Comparison of ENCODE assay signal across 18 cellular contexts in genomic region chr1:92567211-92567868, GRCh38.
DNase-seq lines count a peak whose midpoint lies in the region; ATAC-seq, FAIRE-seq and TF ChIP-seq lines count a peak whose summit lies in the region.
"Had no signal": no experiment of that assay in that cellular context is flagged by ENCODE, and none has a peak within 500 bp of the region (broad histone marks: within the 10 kb centered on the region; RNA-seq: fewer than 3 reads in every experiment).

No MANE protein-coding gene starts in this region.

- H2AFZ ChIP-seq in astrocyte (ENCODE audit: low read depth, low read length): no peak overlapping the region

- no peaks in the 10 kb centered on the region for H3K9me3 ChIP-seq in astrocyte (ENCODE audit: insufficient read depth, low read depth, low read length)
- H3K9me3 ChIP-seq: BE2C, lower lobe of right lung, Peyer's patch had no signal

- no peaks in the 10 kb centered on the region for H3K79me2 ChIP-seq in astrocyte (ENCODE audit: insufficient read depth, low read length)

- no peak overlapping the region for H3K27ac Mint-ChIP-seq in astrocyte (ENCODE audit: unreplicated experiment)
- H3K27ac Mint-ChIP-seq: immature natural killer cell had no signal

- no peak overlapping the region for H3K4me2 ChIP-seq in astrocyte (ENCODE audit: low read length)

- H3K4me3 ChIP-seq in astrocyte (ENCODE audit: insufficient read depth, low read depth, low read length): no peak overlapping the region
- H3K4me3 ChIP-seq: lower lobe of right lung, Peyer's patch had no signal

- ATAC-seq in foreskin keratinocyte: peak; percentile 97
- ATAC-seq in GM19328 (IDR thresholded peaks at IDR 0.05; ENCODE audit: unreplicated experiment): no peak
- ATAC-seq: lower lobe of right lung had no signal

- no peaks in the 10 kb centered on the region for H3K4me1 ChIP-seq in astrocyte (ENCODE audit: insufficient read depth, low read length)
- H3K4me1 ChIP-seq in foreskin keratinocyte: no peaks in the 10 kb centered on the region
- H3K4me1 ChIP-seq: BE2C, lower lobe of right lung, Peyer's patch had no signal

- no peak overlapping the region for H3K27ac ChIP-seq in astrocyte (ENCODE audit: low read depth, low read length)
- H3K27ac ChIP-seq in foreskin keratinocyte: no peak overlapping the region
- H3K27ac ChIP-seq: lower lobe of right lung, Peyer's patch had no signal

- H3K9ac ChIP-seq in astrocyte (ENCODE audit: low read length): no peak overlapping the region

- no peaks in the 10 kb centered on the region for H3K27me3 Mint-ChIP-seq in astrocyte (ENCODE audit: low read depth, unreplicated experiment)

- no peaks in the 10 kb centered on the region for H4K20me1 ChIP-seq in astrocyte (ENCODE audit: insufficient read depth, low read length)

- H3K4me1 Mint-ChIP-seq in astrocyte (ENCODE audit: low read depth, unreplicated experiment): no peaks in the 10 kb centered on the region

- H3K27me3 ChIP-seq in astrocyte (ENCODE audit: insufficient read depth, low read length): no peaks in the 10 kb centered on the region
- H3K27me3 ChIP-seq in foreskin keratinocyte: no peaks in the 10 kb centered on the region
- H3K27me3 ChIP-seq: BE2C, Peyer's patch had no signal

- H3K36me3 ChIP-seq in astrocyte (ENCODE audit: insufficient read depth, low read length): no peaks in the 10 kb centered on the region
- H3K36me3 ChIP-seq: BE2C, lower lobe of right lung, Peyer's patch had no signal

- TF ChIP-seq CTCF in astrocyte (IDR thresholded peaks at IDR 0.05; ENCODE audit: insufficient read depth, low read depth, low read length) (no peak), foreskin keratinocyte (conservative IDR thresholded peaks at IDR 0.05) (no peak)

- no peaks in the 10 kb centered on the region for H3K9me3 Mint-ChIP-seq in astrocyte (ENCODE audit: unreplicated experiment)
- H3K9me3 Mint-ChIP-seq: immature natural killer cell had no signal

- FAIRE-seq in astrocyte (lab: Jason Lieb, UNC): no peak
- FAIRE-seq: endometrium, GM12892 had no signal

- DNase-seq in EL: peak; percentile 38
- DNase-seq in HS-5 (ENCODE audit: low read depth): peak; percentile 74
- DNase-seq in astrocyte (ENCODE audit: low read depth): peak; percentile 17
- peak; percentile 67 to 87 for DNase-seq in foreskin keratinocyte
- no peak for DNase-seq in dedifferentiated amniotic fluid mesenchymal stem cell (ENCODE audit: extremely low spot score)
- no peak for DNase-seq in NCI-H2081 (lab: John Stamatoyannopoulos, UW)
- DNase-seq: activated T-cell treated with anti-CD3 and anti-CD28 coated beads, Interleukin-2, amount 50 U/mL, for 1 hour; BE2C; immature natural killer cell; lower lobe of right lung; NCI-H1092 treated with DMSO at 0.1 percent for 48 hours; NCI-H2171 treated with DMSO at 0.1 percent for 48 hours; NCI-H82; Peyer's patch; stimulated activated CD4-positive, alpha-beta T cell treated with anti-CD3 and anti-CD28 coated beads, Interleukin-4, amount 100 ng/mL, for 1 hour had no signal

- no peak overlapping the region for H3K4me3 Mint-ChIP-seq in astrocyte (ENCODE audit: unreplicated experiment)
- H3K4me3 Mint-ChIP-seq: immature natural killer cell had no signal

- peaks cover 7% of the 10 kb centered on the region for H3K36me3 Mint-ChIP-seq in astrocyte (ENCODE audit: low read depth, unreplicated experiment)
- H3K36me3 Mint-ChIP-seq: immature natural killer cell had no signal

Comparison
In these comparisons a context has a peak if more than half of its experiments do, and no peak if none do; other contexts are left out.
1. DNase-seq: peak in EL (single experiment), HS-5 (single experiment), astrocyte (single experiment) and foreskin keratinocyte (2 of 2); none in dedifferentiated amniotic fluid mesenchymal stem cell (single experiment) and NCI-H2081 (0 of 2).